ENCODE assay signal across 29 cellular contexts in genomic region chr11:69816671-69817070, GRCh38. TPM values are rescaled to one million over a fixed set of nuclear protein-coding genes. Genes with fewer than 3 reads are reported as not detected.
DNase-seq lines count a peak whose midpoint lies in the region; ATAC-seq, FAIRE-seq and TF ChIP-seq lines count a peak whose summit lies in the region.
"Had no signal": no experiment of that assay in that cellular context is flagged by ENCODE, and none has a peak within 500 bp of the region (broad histone marks: within the 10 kb centered on the region; RNA-seq: fewer than 3 reads in every experiment).

No MANE protein-coding gene starts in this region.

- no peak overlapping the region for H4K8ac ChIP-seq in H1 (ENCODE audit: extremely low read depth, insufficient read depth, low read length)
- H4K8ac ChIP-seq in neuronal stem cell (ENCODE audit: low read depth, low read length) = no peak overlapping the region

- H4K5ac ChIP-seq in H1 (ENCODE audit: insufficient read length, low read depth, low read length) = no peak overlapping the region

- TF ChIP-seq POLR2A in NB4 (IDR thresholded peaks at IDR 0.05; ENCODE audit: extremely low read depth, insufficient read length) = no peak
- no peak for TF ChIP-seq POLR2A in H1 (IDR thresholded peaks at IDR 0.05; ENCODE audit: control extremely low read depth in 1 of 2, low read depth in 2 of 2, low read length in 2 of 2)

- H3K79me2 ChIP-seq in H1 (ENCODE audit: control insufficient read depth in 1 of 2, insufficient read depth in 2 of 2, low read length in 2 of 2) = no peaks in the 10 kb centered on the region

- H3K23ac ChIP-seq in H1 (ENCODE audit: insufficient read length) (no peak overlapping the region), neuronal stem cell (ENCODE audit: low read depth, low read length, poor library complexity) (peak overlapping the region; percentile 89)

- TF ChIP-seq CTCF in NB4 (IDR thresholded peaks at IDR 0.05; ENCODE audit: low read depth, low read length) (no peak), H1 (IDR thresholded peaks at IDR 0.05; ENCODE audit: control extremely low read depth in 1 of 3, insufficient read depth in 1 of 3, low read depth in 1 of 3, low read length in 3 of 3) (no peak)

- WGBS in H1 (ENCODE audit: extremely low coverage in 1 of 2, insufficient coverage in 1 of 2, insufficient read length in 1 of 2, insufficient replicate concordance in 2 of 2, low coverage in 1 of 2, low lambda C conversion rate in 2 of 2, missing lambda C conversion rate in 1 of 2), 2 experiments = 44% methylated on average over 12 of the region's 12 CpGs; no CpG with 5 or more reads in 1 of the 2 experiments
- WGBS in neuronal stem cell (ENCODE audit: extremely low coverage in 2 of 2, insufficient read length in 2 of 2, insufficient replicate concordance in 1 of 2), 2 donors = no CpG with 5 or more reads among the region's 12 CpGs

- no peak overlapping the region for H3K9ac ChIP-seq in BLaER1
- no peak overlapping the region for H3K9ac ChIP-seq in H1 (replicated peaks in 1 of 4; ENCODE audit: extremely low read depth in 1 of 4, low read depth in 3 of 4, low read length in 3 of 4)
- H3K9ac ChIP-seq in neuronal stem cell (ENCODE audit: low read depth, low read length, poor library complexity) = no peak overlapping the region
- H3K9ac ChIP-seq: GM23248 had no signal

- no peak overlapping the region for H3K14ac ChIP-seq in H1 (ENCODE audit: insufficient read length)
- no peak overlapping the region for H3K14ac ChIP-seq in neuronal stem cell (ENCODE audit: low read length)

- FAIRE-seq in H1 (lab: Jason Lieb, UNC) = no peak
- FAIRE-seq: GM12892, HepG2 had no signal

- H2BK20ac ChIP-seq in H1 (ENCODE audit: low read length) = peak overlapping the region; percentile 95; the same call in 1 of the 2 replicates

- H2AK5ac ChIP-seq in H1 (ENCODE audit: low read depth, low read length) (no peak overlapping the region), neuronal stem cell (ENCODE audit: low read depth, low read length) (peak overlapping the region; percentile 90)

- H3K18ac ChIP-seq in H1 (ENCODE audit: extremely low read depth, low read length) (no peak overlapping the region), neuronal stem cell (ENCODE audit: low read length) (peak overlapping the region; percentile 87)

- H3K56ac ChIP-seq in H1 (replicated peaks; ENCODE audit: insufficient read length, low read depth, low read length) = no peak overlapping the region

- TF ChIP-seq EP300 in H1 (IDR thresholded peaks at IDR 0.05; ENCODE audit: borderline replicate concordance in 1 of 2, low read depth in 2 of 2, low read length in 2 of 2) = no peak

- H2BK15ac ChIP-seq in H1 (ENCODE audit: low read length) (no peak overlapping the region), neuronal stem cell (ENCODE audit: low read length) (peak overlapping the region; percentile 99)

- H3K27me3 ChIP-seq in BLaER1 = peaks cover 96% of the 10 kb centered on the region
- peaks cover 57 to 77% (median 74%) of the 10 kb centered on the region in 4 experiments for H3K27me3 ChIP-seq in H1 (replicated peaks in 1 of 4; ENCODE audit: control insufficient read depth in 3 of 4, extremely low read depth in 1 of 4, insufficient read depth in 3 of 4, low read length in 3 of 4)
- peaks cover 35 to 72% (median 69%) of the 10 kb centered on the region in 3 experiments for H3K27me3 ChIP-seq in neuronal stem cell (ENCODE audit: control insufficient read depth in 3 of 3, insufficient read depth in 3 of 3, low read depth in 1 of 3, low read length in 3 of 3)

- no peak for ATAC-seq in HG02763 (IDR thresholded peaks at IDR 0.05; ENCODE audit: unreplicated experiment)

- H2AFZ ChIP-seq in H1 (ENCODE audit: low read length) (no peak overlapping the region), neuronal stem cell (ENCODE audit: low read length) (no peak overlapping the region)
- H2AFZ ChIP-seq: GM23248 had no signal

- H2BK5ac ChIP-seq in H1 (ENCODE audit: low read depth, low read length) (no peak overlapping the region), neuronal stem cell (ENCODE audit: low read length) (peak overlapping the region; percentile 90)

- H3K9me3 ChIP-seq in BLaER1 (no peaks in the 10 kb centered on the region), H1 (ENCODE audit: insufficient read depth in 2 of 2, low read depth in 1 of 2, low read length in 1 of 2) (no peaks in the 10 kb centered on the region), neuronal stem cell (replicated peaks in 1 of 2; ENCODE audit: control insufficient read depth in 2 of 2, insufficient read depth in 1 of 2, low read depth in 1 of 2, low read length in 2 of 2) (peaks cover 0 to 10% of the 10 kb centered on the region in 2 donors)

- H3K4me1 ChIP-seq in BLaER1 = peaks cover 20% of the 10 kb centered on the region
- peaks cover 0 to 16% (median 9%) of the 10 kb centered on the region in 4 experiments; a peak in 6 of 7 replicates for H3K4me1 ChIP-seq in H1 (replicated peaks in 1 of 4; ENCODE audit: control insufficient read depth in 3 of 4, insufficient read depth in 4 of 4, low read length in 3 of 4)
- peaks cover 4 to 8% of the 10 kb centered on the region in 2 donors for H3K4me1 ChIP-seq in neuronal stem cell (ENCODE audit: control insufficient read depth in 2 of 2, insufficient read depth in 1 of 2, low read depth in 1 of 2, low read length in 2 of 2)

- H2BK120ac ChIP-seq in H1 (replicated peaks; ENCODE audit: low read depth, low read length) (no peak overlapping the region), neuronal stem cell (ENCODE audit: low read depth, low read length) (no peak overlapping the region)

- H4K20me1 ChIP-seq in BLaER1 (peaks cover 65% of the 10 kb centered on the region), H1 (replicated peaks in 1 of 2; ENCODE audit: control insufficient read depth in 1 of 2, insufficient read depth in 2 of 2, low read length in 2 of 2) (peaks cover 0 to 4% of the 10 kb centered on the region in 2 experiments)

- CTCF ChIA-PET in H1 (lab: Charles Lee; ENCODE audit: partially characterized antibody) = interaction anchor here (1.2 to 2.2 kb wide), 6 partner anchors 12 to 95 kb away, joined by 3 to 7 read pairs (median 5); no protein-coding TSS in a partner anchor

- no peak overlapping the region for H4K91ac ChIP-seq in H1 (replicated peaks; ENCODE audit: insufficient read length, low read length)
- no peak overlapping the region for H4K91ac ChIP-seq in neuronal stem cell (ENCODE audit: low read depth, low read length, poor library complexity)

- H3K27ac ChIP-seq in BLaER1 (no peak overlapping the region), H1 (ENCODE audit: low read depth, low read length) (no peak overlapping the region), neuronal stem cell (replicated peaks; ENCODE audit: low read length) (no peak overlapping the region)
- H3K27ac ChIP-seq: GM23248, RWPE1 had no signal

- no peak overlapping the region for H2BK12ac ChIP-seq in H1 (ENCODE audit: low read depth, low read length)
- peak overlapping the region; percentile 58 for H2BK12ac ChIP-seq in neuronal stem cell (ENCODE audit: low read length)

- TF ChIP-seq RAD21 in H1 (IDR thresholded peaks at IDR 0.05 in 1 of 2, conservative IDR thresholded peaks at IDR 0.05 in 1 of 2; ENCODE audit: low read depth in 2 of 2, low read length in 2 of 2) = no peak

- no peaks in the 10 kb centered on the region; the same call in 1 of the 2 replicates for H3K79me1 ChIP-seq in H1 (ENCODE audit: low read depth, low read length)
- H3K79me1 ChIP-seq in neuronal stem cell (ENCODE audit: low read depth, low read length) = no peaks in the 10 kb centered on the region

- POLR2A ChIA-PET in H1 (lab: Charles Lee; ENCODE audit: partially characterized antibody) = no interaction called here

- H3K4me2 ChIP-seq in BLaER1 (peak overlapping the region; percentile 90; the same call in 1 of the 2 replicates), H1 (ENCODE audit: insufficient read depth in 1 of 2, low read depth in 2 of 2, low read length in 2 of 2) (peak overlapping the region in 1 of 2 experiments; percentile 68; a peak in 1 of 4 replicates), neuronal stem cell (ENCODE audit: insufficient read depth, low read length, poor library complexity, severe bottlenecking) (no peak overlapping the region)

- DNase-seq in NB4 (ENCODE audit: low read depth) (peak; percentile 31), H1 (ENCODE audit: low read depth in 1 of 2, low spot score in 2 of 2) (peak in 1 of 2 experiments; percentile 56), neuronal stem cell (ENCODE audit: low spot score) (no peak), NCI-H2196 (lab: John Stamatoyannopoulos, UW; ENCODE audit: unreplicated experiment) (no peak), NCI-H187 (lab: John Stamatoyannopoulos, UW) (no peak), head of caudate nucleus (no peak)
- DNase-seq: CD8-positive, alpha-beta memory T cell; DMS 273 treated with DMSO at 0.1 percent for 48 hours; DND-41; GM23248; HCEC 1CT; Karpas-422; NCI-H1105; NCI-H1436 treated with DMSO at 0.1 percent for 48 hours; NCI-H1930; NCI-H2107; NCI-H446; NCI-H82; NK-92 treated with Interleukin-12 subunit alpha and Interleukin-12 subunit beta, amount 100 ng/mL, for 24 hours; SHP77; T-helper 9 cell had no signal

- intact Hi-C loops in head of caudate nucleus (cut with DNase I) = no loop called here

- H3K4ac ChIP-seq in H1 (replicated peaks; ENCODE audit: insufficient read length, low read depth, low read length) = no peak overlapping the region
- H3K4ac ChIP-seq in neuronal stem cell (ENCODE audit: low read length) = peak overlapping the region; percentile 93

- peaks cover 26% of the 10 kb centered on the region; the same call in 1 of the 2 replicates for H3K23me2 ChIP-seq in H1 (ENCODE audit: low read depth, low read length)

- H3K4me3 ChIP-seq in BLaER1 = no peak overlapping the region
- H3K4me3 ChIP-seq in NB4 (ENCODE audit: low read depth, low read length) = no peak overlapping the region
- peak overlapping the region in 2 of 4 experiments; percentile 4 to 54; a peak in 2 of 8 replicates for H3K4me3 ChIP-seq in H1 (ENCODE audit: extremely low read depth in 1 of 4, insufficient read depth in 2 of 4, low read depth in 3 of 4, low read length in 4 of 4)
- H3K4me3 ChIP-seq in neuronal stem cell (ENCODE audit: low read length in 2 of 2) = peak overlapping the region in 1 of 2 donors; percentile 26
- H3K4me3 ChIP-seq: GM23248 had no signal

- H3K36me3 ChIP-seq in BLaER1 = no peaks in the 10 kb centered on the region
- H3K36me3 ChIP-seq in H1 (ENCODE audit: control insufficient read depth in 2 of 4, insufficient read depth in 4 of 4, low read length in 3 of 4) = peaks cover 0 to 4% (median 0%) of the 10 kb centered on the region in 4 experiments; a peak in 1 of 8 replicates
- no peaks in the 10 kb centered on the region for H3K36me3 ChIP-seq in neuronal stem cell (replicated peaks in 1 of 2; ENCODE audit: control insufficient read depth in 2 of 2, insufficient read depth in 2 of 2, low read length in 2 of 2)

RNA-seq across cellular contexts. Expression of gene FGF3, which starts 2.5 kb away (rescaled TPM):
- total RNA-seq in H1 (2021; fragmentation: NEBNext Ultra II Directional; extraction: Animal tissue kit (Norgen Biotek cat#: 25700)) = not detected in 2 replicates
- 0.19 TPM in 1 of 2 replicates, not detected in the other for polyA plus RNA-seq in H1 (2011; rRNA removed)
- not detected for polyA plus RNA-seq in H1 (2011; cell fraction: cytosol; rRNA removed)
- polyA plus RNA-seq in H1 (2011; cell fraction: nucleus; rRNA removed) = not detected
- not detected in 4 replicates for polyA plus RNA-seq in H1 (2012, experiment 1 of 2)
- polyA plus RNA-seq in H1 (2012, experiment 2 of 2) = not detected
- 0.12 TPM for polyA plus RNA-seq in H1 (2013, experiment 1 of 2)
- polyA plus RNA-seq in H1 (2013, experiment 2 of 2) = 0.06 TPM
- not detected in 2 replicates for polyA minus RNA-seq in H1 (2011; rRNA and poly(A)+ RNA removed)
- polyA minus RNA-seq in H1 (2011; cell fraction: cytosol; rRNA and poly(A)+ RNA removed) = not detected
- not detected for polyA minus RNA-seq in H1 (2011; cell fraction: nucleus; rRNA and poly(A)+ RNA removed)
- polyA plus RNA-seq in neuronal stem cell (2013, experiment 1 of 2) = 0.13 TPM
- 0.26 TPM for polyA plus RNA-seq in neuronal stem cell (2013, experiment 2 of 2)
- total RNA-seq: CD8-positive, alpha-beta memory T cell; GM23248; HepG2; SK-MEL-5; T-helper 1 cell treated with Interleukin-12 subunit alpha and Interleukin-12 subunit beta and Interleukin-4 antibody, amounts not matched to agents 30 ng/mL and 1 ng/mL, for 36 hours had no signal
- polyA plus RNA-seq: CD8-positive, alpha-beta memory T cell; GM23248; HepG2 had no signal

RNA-seq across cellular contexts. Expression of gene FGF4, which starts 41.5 kb away (rescaled TPM):
- 2.0 TPM in 2 replicates for total RNA-seq in H1 (2021; fragmentation: NEBNext Ultra II Directional; extraction: Animal tissue kit (Norgen Biotek cat#: 25700))
- polyA plus RNA-seq in H1 (2011; rRNA removed) = 0.57 and 1.3 TPM in 2 replicates
- 0.93 TPM for polyA plus RNA-seq in H1 (2011; cell fraction: cytosol; rRNA removed)
- 0.84 TPM for polyA plus RNA-seq in H1 (2011; cell fraction: nucleus; rRNA removed)
- polyA plus RNA-seq in H1 (2012, experiment 1 of 2) = 0.17 to 0.68 TPM (median 0.49 TPM) in 4 replicates
- polyA plus RNA-seq in H1 (2012, experiment 2 of 2) = 0.14 TPM
- polyA plus RNA-seq in H1 (2013, experiment 1 of 2) = 1.5 TPM
- 1.8 TPM for polyA plus RNA-seq in H1 (2013, experiment 2 of 2)
- polyA minus RNA-seq in H1 (2011; rRNA and poly(A)+ RNA removed) = 0.15 and 0.69 TPM in 2 replicates
- polyA minus RNA-seq in H1 (2011; cell fraction: cytosol; rRNA and poly(A)+ RNA removed) = 2.5 TPM
- polyA minus RNA-seq in H1 (2011; cell fraction: nucleus; rRNA and poly(A)+ RNA removed) = 2.4 TPM
- 0.06 TPM for polyA plus RNA-seq in neuronal stem cell (2013, experiment 1 of 2)
- 0.06 TPM for polyA plus RNA-seq in neuronal stem cell (2013, experiment 2 of 2)
- total RNA-seq: CD8-positive, alpha-beta memory T cell; GM23248; HepG2; HT-29; SK-MEL-5; T-helper 1 cell treated with Interleukin-12 subunit alpha and Interleukin-12 subunit beta and Interleukin-4 antibody, amounts not matched to agents 30 ng/mL and 1 ng/mL, for 36 hours had no signal
- polyA plus RNA-seq: CD8-positive, alpha-beta memory T cell; GM23248; HepG2 had no signal
